ENCODE assay signal across 15 cellular contexts in the genomic region with DNA sequence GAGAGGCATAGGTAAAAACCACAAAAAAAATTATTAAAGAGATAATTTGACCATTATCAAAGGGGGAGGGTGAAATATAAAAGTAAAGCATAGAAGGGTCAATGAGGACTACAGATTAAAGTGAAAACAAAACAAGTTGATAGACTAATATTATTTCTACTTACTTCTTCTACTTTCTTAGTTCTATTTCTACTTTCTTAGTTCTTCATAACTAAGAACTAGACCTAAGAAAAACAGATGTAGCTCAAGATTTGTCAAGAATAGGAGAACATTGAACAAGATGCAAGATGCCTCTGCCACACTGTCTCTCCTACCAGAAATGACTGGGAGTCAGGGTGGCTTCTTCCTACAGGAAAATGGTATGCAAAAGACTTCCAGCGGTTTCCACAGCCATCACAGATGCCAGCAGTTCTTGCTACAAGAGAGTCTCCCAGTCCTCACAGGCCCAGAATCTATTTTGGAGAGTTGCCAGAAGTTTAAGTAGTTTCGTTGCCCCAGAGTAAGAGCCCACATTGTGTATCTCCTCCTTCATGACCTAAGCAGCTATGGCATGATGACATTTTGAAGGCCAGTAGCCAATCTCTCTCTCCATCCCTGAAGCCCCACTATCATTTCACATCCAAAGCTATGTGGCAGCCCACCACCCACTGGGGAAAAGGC. TPM values are rescaled to one million over a fixed set of nuclear protein-coding genes. Genes with fewer than 3 reads are reported as not detected.
DNase-seq lines count a peak whose midpoint lies in the region; ATAC-seq and TF ChIP-seq lines count a peak whose summit lies in the region.
"Had no signal": no experiment of that assay in that cellular context is flagged by ENCODE, and none has a peak within 500 bp of the region (broad histone marks: within the 10 kb centered on the region; RNA-seq: fewer than 3 reads in every experiment).

No MANE protein-coding gene starts in this region.

- H3K27me3 ChIP-seq in endodermal cell (ENCODE audit: control insufficient read depth, insufficient read depth, low read length, poor library complexity, severe bottlenecking) (no peaks in the 10 kb centered on the region), HAP-1 (ENCODE audit: low read depth) (no peaks in the 10 kb centered on the region)
- H3K27me3 ChIP-seq: MG63 had no signal

- no peak overlapping the region for H3K4me3 Mint-ChIP-seq in endodermal cell

- H3K27ac Mint-ChIP-seq in endodermal cell, result peak overlapping the region; percentile 18

- H3K9me3 ChIP-seq in endodermal cell (ENCODE audit: control insufficient read depth, low read length), result no peaks in the 10 kb centered on the region
- H3K9me3 ChIP-seq in HAP-1, result no peaks in the 10 kb centered on the region

- TF ChIP-seq CTCF in endodermal cell (conservative IDR thresholded peaks at IDR 0.05), result no peak

- H3K4me1 Mint-ChIP-seq in endodermal cell, result no peaks in the 10 kb centered on the region

- H3K36me3 ChIP-seq in endodermal cell (ENCODE audit: control insufficient read depth, insufficient read depth, low read length), result no peaks in the 10 kb centered on the region
- H3K36me3 ChIP-seq in HAP-1 (replicated peaks), result no peaks in the 10 kb centered on the region

- DNase-seq in endodermal cell, result no peak
- no peak for DNase-seq in HAP-1 (ENCODE audit: low spot score in 2 of 2)
- DNase-seq in KBM-7, result no peak
- DNase-seq in activated T-cell treated with anti-CD3 and anti-CD28 coated beads, Interleukin-2, amount 50 U/mL, for 1 hour, result no peak
- DNase-seq: C1 segment of cervical spinal cord, COR-L47, DMS53, KG1, MG63, NCI-H1092 treated with DMSO at 0.1 percent for 48 hours, NCI-H1694, NCI-H2171 had no signal

- H3K4me1 ChIP-seq in endodermal cell (ENCODE audit: control insufficient read depth, insufficient read depth, low read length) (no peaks in the 10 kb centered on the region), HAP-1 (no peaks in the 10 kb centered on the region)

- ATAC-seq in GM19324 (IDR thresholded peaks at IDR 0.05; ENCODE audit: low FRiP score, unreplicated experiment) (peak; percentile 69), GM21390 (IDR thresholded peaks at IDR 0.05; ENCODE audit: unreplicated experiment) (peak; percentile 73), HG03064 (IDR thresholded peaks at IDR 0.05; ENCODE audit: low read depth, unreplicated experiment) (peak; percentile 74)

- no peak overlapping the region for H3K9ac ChIP-seq in endodermal cell (ENCODE audit: extremely low read depth, low read length, poor library complexity, severe bottlenecking)

- no peaks in the 10 kb centered on the region for H3K27me3 Mint-ChIP-seq in endodermal cell (ENCODE audit: insufficient read depth)

- no peaks in the 10 kb centered on the region for H3K9me3 Mint-ChIP-seq in endodermal cell

- no peaks in the 10 kb centered on the region for H3K36me3 Mint-ChIP-seq in endodermal cell (ENCODE audit: low read depth)

- in situ Hi-C loops in HAP-1 (cut with MboI; ENCODE audit: low sequenced_read_pairs) (no loop called here), KBM-7 (cut with MboI; ENCODE audit: low pct_unique_long_range_greater_than_20kb, low sequenced_read_pairs) (no loop called here)

- WGBS in endodermal cell (ENCODE audit: insufficient coverage in 1 of 2, insufficient read length in 1 of 2), 2 experiments, result 86 to 91% methylated on average over 1 to 2 of the region's 2 CpGs

- H3K27ac ChIP-seq in endodermal cell (ENCODE audit: low read depth, low read length), result no peak overlapping the region

- no peak overlapping the region for H3K4me3 ChIP-seq in endodermal cell (ENCODE audit: low read length)
- H3K4me3 ChIP-seq in HAP-1, result no peak overlapping the region
- H3K4me3 ChIP-seq: MG63 had no signal

RNA-seq across cellular contexts. Expression of a gene that starts 42.9 kb away (rescaled TPM):
- total RNA-seq in endodermal cell, result 1 to 10 TPM; 1.6 to 3.1 TPM
- polyA plus RNA-seq in endodermal cell (2013, experiment 1 of 2), result 3.6 TPM
- 3.6 TPM for polyA plus RNA-seq in endodermal cell (2013, experiment 2 of 2)
